ENCODE assay signal across 8 cellular contexts in the genomic region with DNA sequence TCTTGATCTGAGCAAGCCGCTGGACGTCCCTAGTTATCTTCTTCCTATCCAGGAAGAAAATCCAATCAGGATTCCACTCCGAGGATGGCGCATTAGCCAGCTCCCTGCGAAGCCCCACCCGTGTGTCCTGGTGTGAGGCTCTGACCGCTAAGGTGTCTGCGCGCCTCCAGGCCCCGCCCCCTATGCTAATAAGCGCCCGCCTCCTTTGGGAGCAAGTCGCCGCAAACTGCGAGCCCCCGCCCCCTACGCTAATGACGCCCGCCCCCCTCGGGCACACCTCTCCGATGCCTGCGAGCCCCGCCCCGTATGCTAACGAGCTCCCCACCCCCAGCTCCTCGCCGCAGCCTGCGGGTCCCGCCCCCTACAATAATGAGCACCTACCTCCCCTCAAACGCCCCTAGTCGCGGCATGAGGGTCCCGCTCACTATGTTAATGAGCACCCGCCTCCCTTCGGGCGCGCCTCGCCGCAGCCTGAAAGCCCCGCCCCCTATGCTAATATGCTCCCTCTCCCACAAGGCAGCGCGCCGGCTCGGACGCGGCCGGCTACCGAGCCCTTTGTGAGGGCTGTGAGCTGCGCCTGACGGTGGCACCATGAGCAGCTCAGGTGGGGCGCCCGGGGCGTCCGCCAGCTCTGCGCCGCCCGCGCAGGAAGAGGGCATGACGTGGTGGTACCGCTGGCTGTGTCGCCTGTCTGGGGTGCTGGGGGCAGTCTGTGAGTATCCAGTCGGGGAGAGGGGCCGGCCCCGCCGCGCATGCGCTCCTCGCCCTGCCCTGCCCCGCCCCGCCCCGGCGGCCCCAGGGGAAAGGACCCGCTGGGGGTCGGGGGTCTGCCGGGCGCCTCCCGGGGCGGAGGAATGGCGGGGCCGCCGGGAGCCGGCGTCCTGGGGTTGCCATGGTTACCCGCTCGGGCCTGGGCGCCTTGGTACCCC. TPM values are rescaled to one million over a fixed set of nuclear protein-coding genes. Genes with fewer than 3 reads are reported as not detected.
DNase-seq lines count a peak whose midpoint lies in the region; ATAC-seq and TF ChIP-seq lines count a peak whose summit lies in the region.

CACFD1 (plus strand) TSS at position 503 of the 929 bp plus-strand sequence; CDS start at position 592, 89 bp downstream.

- H3K36me3 Mint-ChIP-seq in activated B cell treated with CpG ODN at 0.5 μM for 24 hours (ENCODE audit: low read depth), result peaks cover 8% of the 10 kb centered on the region

- H3K9me3 Mint-ChIP-seq in activated B cell treated with CpG ODN at 0.5 μM for 24 hours, result no peaks in the 10 kb centered on the region

- H3K4me3 Mint-ChIP-seq in activated B cell treated with CpG ODN at 0.5 μM for 24 hours, result peak within 1 kb of the TSS; percentile 90

- peak within 1 kb of the TSS; percentile 89 for H3K27ac Mint-ChIP-seq in activated B cell treated with CpG ODN at 0.5 μM for 24 hours

- POLR2A ChIA-PET in activated B cell treated with CpG ODN at 0.5 μM for 24 hours (lab: Charles Lee), result interaction anchor here (0.6 to 2.7 kb wide), 20 partner anchors 9 to 790 kb away, joined by 3 to 44 read pairs (median 5); partner anchors contain the start of genes ADAMTS13, DDX31, GTF3C4 and GTF3C5

- H3K27me3 Mint-ChIP-seq in activated B cell treated with CpG ODN at 0.5 μM for 24 hours, result no peaks in the 10 kb centered on the region

- CTCF ChIA-PET in activated B cell treated with CpG ODN at 0.5 μM for 24 hours (lab: Charles Lee), result interaction anchor here (1.2 to 1.5 kb wide), 2 partner anchors 27 to 273 kb away, joined by 3 to 5 read pairs; no protein-coding TSS in a partner anchor

- intact Hi-C loops in activated B cell treated with CpG ODN at 0.5 μM for 24 hours (cut with micrococcal nuclease), result loop anchor here (1.0 kb wide), 6 partner anchors 18 to 566 kb away; partner anchors contain the start of genes BRD3OS, REXO4, STKLD1 and SURF4

- TF ChIP-seq CTCF in activated B cell treated with CpG ODN at 0.5 μM for 24 hours (IDR thresholded peaks at IDR 0.05), result no peak

- ATAC-seq in GM18907 (IDR thresholded peaks at IDR 0.05; ENCODE audit: unreplicated experiment), result peak; percentile 73
- ATAC-seq in HG03139 (IDR thresholded peaks at IDR 0.05; ENCODE audit: unreplicated experiment), result peak; percentile 64
- ATAC-seq in activated B cell treated with CpG ODN at 0.5 μM for 24 hours (ENCODE audit: low read depth), result peak; percentile 77

- H3K4me1 Mint-ChIP-seq in activated B cell treated with CpG ODN at 0.5 μM for 24 hours, result peaks cover 20% of the 10 kb centered on the region

- DNase-seq in ACHN (peak; percentile 90), NCI-H2227 (lab: John Stamatoyannopoulos, UW; ENCODE audit: unreplicated experiment) (peak; percentile 99), activated B cell treated with CpG ODN at 0.5 μM for 24 hours (peak; percentile 97), caudate nucleus (lab: John Stamatoyannopoulos, UW) (peak; percentile 82 to 99 (median 96)), inferior parietal cortex (ENCODE audit: extremely low spot score) (peak; percentile 87), smooth muscle cell of the brain vasculature (ENCODE audit: low read depth, low spot score) (peak; percentile 80)

- H3K27ac ChIP-seq in caudate nucleus (ENCODE audit: low read depth, low read length), result peak within 1 kb of the TSS; percentile 97

- in situ Hi-C loops in ACHN (cut with HindIII; ENCODE audit: low pct_ligation_motif_present, low pct_unique_long_range_greater_than_20kb, low sequenced_read_pairs), result no loop called here

RNA-seq across cellular contexts. Expression of gene CACFD1, which starts in this region (rescaled TPM):
- total RNA-seq in activated B cell treated with CpG ODN at 0.5 μM for 24 hours, result 13.8 and 15.0 TPM in 2 replicates

Comparison
In these comparisons a context has a peak if more than half of its experiments do, and no peak if none do; other contexts are left out.
1. Peak in every context shown above with its lines: DNase-seq, ATAC-seq and H3K27ac ChIP-seq.